ENCODE assay signal across 28 cellular contexts in genomic region chr13:79309690-79310089, GRCh38.
"Had no signal": no experiment of that assay in that cellular context is flagged by ENCODE, and none has a peak within 500 bp of the region (broad histone marks: within the 10 kb centered on the region; RNA-seq: fewer than 3 reads in every experiment).

No MANE protein-coding gene starts in this region.

- H3K27ac ChIP-seq: SJCRH30, SK-N-MC had no signal

- DNase-seq: activated CD4-positive, alpha-beta T cell treated with anti-CD3 and anti-CD28 coated beads for 36 hours; activated CD4-positive, alpha-beta T cell treated with anti-CD3 and anti-CD28 coated beads, Interleukin-2, amount 10 ng/mL, durations not matched to agents 7 days and 5 days; activated CD4-positive, alpha-beta T cell treated with anti-CD3 and anti-CD28 coated beads, Interleukin-2, amount 50 U/mL, for 48 hours; activated CD8-positive, alpha-beta memory T cell treated with anti-CD3 and anti-CD28 coated beads, Interleukin-2, amount 10 ng/mL, durations not matched to agents 7 days and 5 days; activated CD8-positive, alpha-beta memory T cell treated with anti-CD3 and anti-CD28 coated beads, Interleukin-2, amount 50 U/mL, for 48 hours; activated effector memory CD4-positive, alpha-beta T cell treated with Interleukin-2 at 50 U/mL for 16 hours; activated naive CD4-positive, alpha-beta T cell treated with anti-CD3 and anti-CD28 coated beads, Interleukin-2, amount 10 ng/mL, durations not matched to agents 7 days and 5 days; activated naive CD8-positive, alpha-beta T cell treated with anti-CD3 and anti-CD28 coated beads, Interleukin-2, amount 50 U/mL, for 24 hours; activated T-cell treated with anti-CD3 and anti-CD28 coated beads, Interleukin-2, amount 50 U/mL, for 48 hours; anterior cingulate cortex; caudate nucleus; cerebellar nuclear complex; NCI-H1105; NCI-H1417 treated with DMSO at 0.1 percent for 48 hours; NCI-H1694; NCI-H1930; NCI-H2081 treated with DMSO at 0.1 percent for 48 hours; NCI-H226; NCI-H446 treated with DMSO at 0.1 percent for 48 hours; NCI-H524; NCI-H69; NK-92 treated with Interleukin-12 subunit alpha and Interleukin-12 subunit beta, amount 100 ng/mL, for 24 hours; SHP77; SJCRH30 had no signal

- H3K27me3 ChIP-seq: SJCRH30 had no signal

- H3K4me3 ChIP-seq: SJCRH30, SK-N-MC had no signal

- FAIRE-seq: bronchial epithelial cell, TTC549 had no signal

- ATAC-seq: activated CD4-positive, alpha-beta T cell treated with anti-CD3 and anti-CD28 coated beads for 36 hours; activated CD4-positive, CD25-positive, alpha-beta regulatory T cell treated with anti-CD3 and anti-CD28 coated beads, Interleukin-2, amount 50 U/mL, for 24 hours; activated CD8-positive, alpha-beta memory T cell treated with anti-CD3 and anti-CD28 coated beads, Interleukin-2, amount 10 ng/mL, durations not matched to agents 7 days and 5 days; activated naive CD8-positive, alpha-beta T cell treated with anti-CD3 and anti-CD28 coated beads, Interleukin-2, amount 50 U/mL, for 24 hours had no signal
